In the genomic region with DNA sequence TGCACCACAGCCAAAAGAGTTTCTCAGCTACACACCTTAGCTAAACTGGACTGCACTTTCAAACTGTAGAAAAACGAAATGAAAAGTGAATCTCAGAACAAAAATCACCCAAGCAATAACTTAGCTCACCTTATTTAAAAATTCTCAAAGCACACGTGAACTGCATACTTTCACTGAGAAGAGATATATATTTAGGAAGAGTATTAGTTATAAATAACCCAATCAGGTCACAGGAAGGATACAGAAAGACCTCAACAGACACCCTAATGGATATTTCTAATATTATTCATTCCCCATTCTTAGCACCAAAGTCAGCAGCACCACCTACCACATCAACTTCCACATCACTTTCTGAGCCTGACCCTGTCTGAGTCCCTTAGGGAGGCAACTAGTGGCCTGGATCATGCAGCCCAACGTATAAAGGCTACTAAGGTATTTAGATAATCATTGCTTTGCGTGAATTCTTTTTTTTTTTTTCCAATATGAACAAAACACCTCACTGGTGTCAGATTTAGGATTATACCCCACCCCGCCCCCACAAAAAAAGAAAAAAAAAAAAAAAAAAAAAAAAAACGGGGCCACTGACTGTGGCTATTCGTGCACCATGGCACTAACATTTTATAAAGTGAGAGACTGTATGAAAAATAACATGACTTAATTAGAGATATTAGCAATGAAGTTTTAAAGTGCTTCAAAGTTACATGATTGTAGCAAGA, we compare ENCODE assay signal across 2 cellular contexts.
TF ChIP-seq lines count a peak whose summit lies in the region.

No MANE protein-coding gene starts in this region.

TF ChIP-seq in HepG2, 621 proteins besides CTCF, POLR2A, EP300 and RAD21:
- TF ChIP-seq ADNP (CRISPR knock-in tag; IDR thresholded peaks at IDR 0.05) (no peak), ZNF430 (CRISPR knock-in tag; IDR thresholded peaks at IDR 0.05) (no peak), CCAR2 (optimal IDR thresholded peaks at IDR 0.05; ENCODE audit: low read depth, low read length) (no peak), ZNF180 (CRISPR knock-in tag; IDR thresholded peaks at IDR 0.05; ENCODE audit: borderline replicate concordance, low read depth) (no peak), ZNF891 (CRISPR knock-in tag; IDR thresholded peaks at IDR 0.05) (no peak), PCBP2 (optimal IDR thresholded peaks at IDR 0.05; ENCODE audit: low read depth, low read length, poor library complexity, severe bottlenecking) (no peak), SP5 (CRISPR knock-in tag; IDR thresholded peaks at IDR 0.05; ENCODE audit: borderline replicate concordance, low read depth) (no peak), FOSL1 (CRISPR knock-in tag; IDR thresholded peaks at IDR 0.05; ENCODE audit: borderline replicate concordance) (no peak), TOPORS (CRISPR knock-in tag; IDR thresholded peaks at IDR 0.05) (no peak), CHD2 (IDR thresholded peaks at IDR 0.05; ENCODE audit: low read depth, low read length) (no peak), ZNF234 (CRISPR knock-in tag; conservative IDR thresholded peaks at IDR 0.05) (no peak), RFX1 (IDR thresholded peaks at IDR 0.05) (no peak), FOXM1 (CRISPR knock-in tag; IDR thresholded peaks at IDR 0.05) (no peak), GATAD2A (CRISPR knock-in tag; IDR thresholded peaks at IDR 0.05) (no peak)
- TF ChIP-seq, protein P1, sequence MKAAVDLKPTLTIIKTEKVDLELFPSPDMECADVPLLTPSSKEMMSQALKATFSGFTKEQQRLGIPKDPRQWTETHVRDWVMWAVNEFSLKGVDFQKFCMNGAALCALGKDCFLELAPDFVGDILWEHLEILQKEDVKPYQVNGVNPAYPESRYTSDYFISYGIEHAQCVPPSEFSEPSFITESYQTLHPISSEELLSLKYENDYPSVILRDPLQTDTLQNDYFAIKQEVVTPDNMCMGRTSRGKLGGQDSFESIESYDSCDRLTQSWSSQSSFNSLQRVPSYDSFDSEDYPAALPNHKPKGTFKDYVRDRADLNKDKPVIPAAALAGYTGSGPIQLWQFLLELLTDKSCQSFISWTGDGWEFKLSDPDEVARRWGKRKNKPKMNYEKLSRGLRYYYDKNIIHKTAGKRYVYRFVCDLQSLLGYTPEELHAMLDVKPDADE (CRISPR knock-in tag; IDR thresholded peaks at IDR 0.05): no peak

TF ChIP-seq in GM12878, 131 proteins besides CTCF, POLR2A, EP300 and RAD21:
- TF ChIP-seq CREM (IDR thresholded peaks at IDR 0.05; ENCODE audit: low read depth): 0 out of 2 replicates have a peak, but pooled peaks have one; percentile 22
- TF ChIP-seq MEF2B (IDR thresholded peaks at IDR 0.05; ENCODE audit: partially characterized antibody, poor library complexity, severe bottlenecking): peak; percentile 55
- TF ChIP-seq BHLHE40 (IDR thresholded peaks at IDR 0.05; ENCODE audit: borderline replicate concordance in 1 of 2, low read depth in 2 of 2, low read length in 1 of 2): peak; percentile 69 to 88; a peak in 3 of 4 replicates
- no peak for TF ChIP-seq SP1 (IDR thresholded peaks at IDR 0.05; ENCODE audit: low read depth, low read length)
- TF ChIP-seq, protein P2, sequence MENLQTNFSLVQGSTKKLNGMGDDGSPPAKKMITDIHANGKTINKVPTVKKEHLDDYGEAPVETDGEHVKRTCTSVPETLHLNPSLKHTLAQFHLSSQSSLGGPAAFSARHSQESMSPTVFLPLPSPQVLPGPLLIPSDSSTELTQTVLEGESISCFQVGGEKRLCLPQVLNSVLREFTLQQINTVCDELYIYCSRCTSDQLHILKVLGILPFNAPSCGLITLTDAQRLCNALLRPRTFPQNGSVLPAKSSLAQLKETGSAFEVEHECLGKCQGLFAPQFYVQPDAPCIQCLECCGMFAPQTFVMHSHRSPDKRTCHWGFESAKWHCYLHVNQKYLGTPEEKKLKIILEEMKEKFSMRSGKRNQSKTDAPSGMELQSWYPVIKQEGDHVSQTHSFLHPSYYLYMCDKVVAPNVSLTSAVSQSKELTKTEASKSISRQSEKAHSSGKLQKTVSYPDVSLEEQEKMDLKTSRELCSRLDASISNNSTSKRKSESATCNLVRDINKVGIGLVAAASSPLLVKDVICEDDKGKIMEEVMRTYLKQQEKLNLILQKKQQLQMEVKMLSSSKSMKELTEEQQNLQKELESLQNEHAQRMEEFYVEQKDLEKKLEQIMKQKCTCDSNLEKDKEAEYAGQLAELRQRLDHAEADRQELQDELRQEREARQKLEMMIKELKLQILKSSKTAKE (IDR thresholded peaks at IDR 0.05; ENCODE audit: low read depth, poor library complexity, severe bottlenecking): peak; percentile 33
- peak; percentile 72; the same call in 1 of the 2 replicates for TF ChIP-seq MEF2A (IDR thresholded peaks at IDR 0.05; ENCODE audit: insufficient read depth, low read depth, low read length)
- TF ChIP-seq EED (IDR thresholded peaks at IDR 0.05; ENCODE audit: low read depth): no peak
- TF ChIP-seq TBL1XR1 (IDR thresholded peaks at IDR 0.05; ENCODE audit: low read depth, low read length): peak; percentile 53; the same call in 1 of the 2 replicates
- peak; percentile 57; the same call in 1 of the 2 replicates for TF ChIP-seq NFIC (IDR thresholded peaks at IDR 0.05; ENCODE audit: low read depth, low read length)
- TF ChIP-seq, protein P3, sequence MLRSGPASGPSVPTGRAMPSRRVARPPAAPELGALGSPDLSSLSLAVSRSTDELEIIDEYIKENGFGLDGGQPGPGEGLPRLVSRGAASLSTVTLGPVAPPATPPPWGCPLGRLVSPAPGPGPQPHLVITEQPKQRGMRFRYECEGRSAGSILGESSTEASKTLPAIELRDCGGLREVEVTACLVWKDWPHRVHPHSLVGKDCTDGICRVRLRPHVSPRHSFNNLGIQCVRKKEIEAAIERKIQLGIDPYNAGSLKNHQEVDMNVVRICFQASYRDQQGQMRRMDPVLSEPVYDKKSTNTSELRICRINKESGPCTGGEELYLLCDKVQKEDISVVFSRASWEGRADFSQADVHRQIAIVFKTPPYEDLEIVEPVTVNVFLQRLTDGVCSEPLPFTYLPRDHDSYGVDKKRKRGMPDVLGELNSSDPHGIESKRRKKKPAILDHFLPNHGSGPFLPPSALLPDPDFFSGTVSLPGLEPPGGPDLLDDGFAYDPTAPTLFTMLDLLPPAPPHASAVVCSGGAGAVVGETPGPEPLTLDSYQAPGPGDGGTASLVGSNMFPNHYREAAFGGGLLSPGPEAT (IDR thresholded peaks at IDR 0.05; ENCODE audit: low read depth): 0 out of 2 replicates have a peak, but pooled peaks have one; percentile 25
- 0 out of 2 replicates have a peak, but pooled peaks have one; percentile 26 for TF ChIP-seq ZNF24 (IDR thresholded peaks at IDR 0.05)
- no peak for TF ChIP-seq BRCA1 (IDR thresholded peaks at IDR 0.05; ENCODE audit: low read depth, low read length)
- TF ChIP-seq IKZF2 (IDR thresholded peaks at IDR 0.05): peak; percentile 40 to 56; a peak in 2 of 4 replicates
- TF ChIP-seq RUNX3 (IDR thresholded peaks at IDR 0.05; ENCODE audit: low read length): 0 out of 2 replicates have a peak, but pooled peaks have one; percentile 14
- TF ChIP-seq, protein P4, sequence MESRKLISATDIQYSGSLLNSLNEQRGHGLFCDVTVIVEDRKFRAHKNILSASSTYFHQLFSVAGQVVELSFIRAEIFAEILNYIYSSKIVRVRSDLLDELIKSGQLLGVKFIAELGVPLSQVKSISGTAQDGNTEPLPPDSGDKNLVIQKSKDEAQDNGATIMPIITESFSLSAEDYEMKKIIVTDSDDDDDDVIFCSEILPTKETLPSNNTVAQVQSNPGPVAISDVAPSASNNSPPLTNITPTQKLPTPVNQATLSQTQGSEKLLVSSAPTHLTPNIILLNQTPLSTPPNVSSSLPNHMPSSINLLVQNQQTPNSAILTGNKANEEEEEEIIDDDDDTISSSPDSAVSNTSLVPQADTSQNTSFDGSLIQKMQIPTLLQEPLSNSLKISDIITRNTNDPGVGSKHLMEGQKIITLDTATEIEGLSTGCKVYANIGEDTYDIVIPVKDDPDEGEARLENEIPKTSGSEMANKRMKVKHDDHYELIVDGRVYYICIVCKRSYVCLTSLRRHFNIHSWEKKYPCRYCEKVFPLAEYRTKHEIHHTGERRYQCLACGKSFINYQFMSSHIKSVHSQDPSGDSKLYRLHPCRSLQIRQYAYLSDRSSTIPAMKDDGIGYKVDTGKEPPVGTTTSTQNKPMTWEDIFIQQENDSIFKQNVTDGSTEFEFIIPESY (IDR thresholded peaks at IDR 0.05): no peak
- TF ChIP-seq MTA2 (IDR thresholded peaks at IDR 0.05; ENCODE audit: low read depth): 0 out of 2 replicates have a peak, but pooled peaks have one; percentile 25
- 0 out of 2 replicates have a peak, but pooled peaks have one; percentile 15 for TF ChIP-seq GABPA (IDR thresholded peaks at IDR 0.05; ENCODE audit: low read depth)
- no peak for TF ChIP-seq CBFB (IDR thresholded peaks at IDR 0.05; ENCODE audit: low read depth)
- TF ChIP-seq RBBP5 (conservative IDR thresholded peaks at IDR 0.05): no peak
- TF ChIP-seq ZNF384 (IDR thresholded peaks at IDR 0.05; ENCODE audit: borderline replicate concordance, low read depth, low read length): peak; percentile 80
- 0 out of 2 replicates have a peak, but pooled peaks have one; percentile 16 for TF ChIP-seq IKZF1 (conservative IDR thresholded peaks at IDR 0.05)
- peak; percentile 13; the same call in 1 of the 2 replicates for TF ChIP-seq NBN (IDR thresholded peaks at IDR 0.05)
